18 cellular contexts compared by ENCODE assay signal in the genomic region with DNA sequence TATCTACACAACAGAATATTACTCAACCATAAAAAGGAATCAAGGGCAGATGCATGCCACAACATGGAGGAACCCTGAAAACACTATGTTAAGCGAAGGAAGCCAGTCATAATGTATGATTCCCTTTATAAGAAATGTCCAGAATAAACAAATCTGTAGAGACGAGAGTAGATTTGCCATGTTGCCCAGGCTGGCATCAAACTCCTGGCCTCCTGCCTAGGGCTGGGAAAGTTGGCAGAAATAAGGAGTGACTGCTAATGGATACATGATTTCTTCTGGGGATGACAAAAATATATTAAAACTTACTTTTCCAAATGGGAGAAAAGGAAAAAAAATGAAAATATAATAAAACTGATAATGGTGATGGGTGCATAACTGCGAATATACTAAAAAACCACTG. TPM values are rescaled to one million over a fixed set of nuclear protein-coding genes. Genes with fewer than 3 reads are reported as not detected.
DNase-seq lines count a peak whose midpoint lies in the region; ATAC-seq and TF ChIP-seq lines count a peak whose summit lies in the region.
"Had no signal": no experiment of that assay in that cellular context is flagged by ENCODE, and none has a peak within 500 bp of the region (broad histone marks: within the 10 kb centered on the region; RNA-seq: fewer than 3 reads in every experiment).

No MANE protein-coding gene starts in this region.

- H3K27me3 ChIP-seq in transverse colon = no peaks in the 10 kb centered on the region
- H3K27me3 ChIP-seq in mesenchymal stem cell (ENCODE audit: control insufficient read depth in 1 of 2, insufficient read depth in 1 of 2, low read length in 2 of 2) = no peaks in the 10 kb centered on the region
- H3K27me3 ChIP-seq in PC-9 (ENCODE audit: insufficient read depth, low read depth) = no peaks in the 10 kb centered on the region
- H3K27me3 ChIP-seq: brain microvascular endothelial cell, testis had no signal

- H3K9ac ChIP-seq in mesenchymal stem cell (ENCODE audit: low read length) = no peak overlapping the region

- no peak for TF ChIP-seq EP300 in transverse colon (IDR thresholded peaks at IDR 0.05; ENCODE audit: low read depth)

- no peak overlapping the region for H2AFZ ChIP-seq in mesenchymal stem cell (ENCODE audit: low read depth, low read length)
- H2AFZ ChIP-seq in PC-9 = no peak overlapping the region

- in situ Hi-C loops in transverse colon (cut with MboI; ENCODE audit: low pct_ligation_motif_present in 1 of 4, low pct_unique_long_range_greater_than_20kb in 1 of 4, low sequenced_read_pairs in 3 of 4) = no loop called here

- H3K4me1 Mint-ChIP-seq in activated naive CD4-positive, alpha-beta T cell treated with anti-CD3 and anti-CD28 coated beads for 36 hours (ENCODE audit: low read depth) = peaks cover 54% of the 10 kb centered on the region
- peaks cover 53% of the 10 kb centered on the region for H3K4me1 Mint-ChIP-seq in activated CD4-positive, alpha-beta memory T cell treated with anti-CD3 and anti-CD28 coated beads for 36 hours (ENCODE audit: low read depth)
- H3K4me1 Mint-ChIP-seq in memory B cell = peaks cover 10% of the 10 kb centered on the region

- no peak overlapping the region for H4K91ac ChIP-seq in mesenchymal stem cell (ENCODE audit: low read length)

- H3K4me3 Mint-ChIP-seq in activated naive CD4-positive, alpha-beta T cell treated with anti-CD3 and anti-CD28 coated beads for 36 hours = no peak overlapping the region
- H3K4me3 Mint-ChIP-seq in activated CD4-positive, alpha-beta memory T cell treated with anti-CD3 and anti-CD28 coated beads for 36 hours = peak overlapping the region; percentile 45
- peak overlapping the region; percentile 37 for H3K4me3 Mint-ChIP-seq in memory B cell

- H3K4ac ChIP-seq in mesenchymal stem cell (ENCODE audit: low read depth in 1 of 2, low read length in 2 of 2) = no peak overlapping the region

- 92% methylated on average over 3 of the region's 3 CpGs for WGBS in transverse colon (ENCODE audit: low coverage in 1 of 2), 2 donors
- 90% methylated on average over 2 of the region's 3 CpGs for WGBS in mesenchymal stem cell

- TF ChIP-seq POLR2A in transverse colon (IDR thresholded peaks at IDR 0.05) = no peak

- no peak overlapping the region for H2BK12ac ChIP-seq in mesenchymal stem cell (ENCODE audit: low read length in 2 of 2)

- no peak overlapping the region for H2BK120ac ChIP-seq in mesenchymal stem cell (ENCODE audit: low read depth, low read length)

- peak overlapping the region; percentile 85 for H3K27ac Mint-ChIP-seq in activated naive CD4-positive, alpha-beta T cell treated with anti-CD3 and anti-CD28 coated beads for 36 hours
- peak overlapping the region; percentile 91 for H3K27ac Mint-ChIP-seq in activated CD4-positive, alpha-beta memory T cell treated with anti-CD3 and anti-CD28 coated beads for 36 hours
- H3K27ac Mint-ChIP-seq in memory B cell = no peak overlapping the region

- peaks cover 84% of the 10 kb centered on the region for H3K79me2 ChIP-seq in PC-9 (ENCODE audit: low read depth)

- no TSS peak for BruUV-seq in PC-9 (replicated peaks; lab: Mats Ljungman, UMichigan)

- H2BK5ac ChIP-seq in mesenchymal stem cell (ENCODE audit: low read depth, low read length, poor library complexity, severe bottlenecking) = no peak overlapping the region

- H3K9me2 ChIP-seq in PC-9 (ENCODE audit: insufficient read depth) = no peaks in the 10 kb centered on the region

- H3K4me3 ChIP-seq in transverse colon (no peak overlapping the region), mesenchymal stem cell (ENCODE audit: insufficient read depth in 1 of 2, low read depth in 1 of 2, low read length in 2 of 2) (no peak overlapping the region), PC-9 (no peak overlapping the region)
- H3K4me3 ChIP-seq: prostate gland, testis had no signal

- no peaks in the 10 kb centered on the region for H3K36me3 ChIP-seq in transverse colon
- H3K36me3 ChIP-seq in mesenchymal stem cell (ENCODE audit: control insufficient read depth in 1 of 2, insufficient read depth in 2 of 2, low read depth in 1 of 2, low read length in 2 of 2) = peaks cover 0 to 4% of the 10 kb centered on the region in 2 experiments
- H3K36me3 ChIP-seq in PC-9 (ENCODE audit: low read depth) = no peaks in the 10 kb centered on the region
- H3K36me3 ChIP-seq: prostate gland had no signal

- H4K20me1 ChIP-seq in PC-9 (ENCODE audit: insufficient read depth) = no peaks in the 10 kb centered on the region

- peaks cover 15 to 53% (median 23%) of the 10 kb centered on the region in 4 donors for H3K4me1 ChIP-seq in transverse colon
- peaks cover 2% of the 10 kb centered on the region for H3K4me1 ChIP-seq in mesenchymal stem cell (ENCODE audit: control insufficient read depth, insufficient read depth, low read depth, low read length)
- H3K4me1 ChIP-seq in PC-9 (replicated peaks; ENCODE audit: insufficient read depth) = peaks cover 10% of the 10 kb centered on the region

- TF ChIP-seq CTCF in transverse colon (IDR thresholded peaks at IDR 0.05) (no peak), PC-9 (conservative IDR thresholded peaks at IDR 0.05) (no peak)

- no peak overlapping the region for H3K18ac ChIP-seq in mesenchymal stem cell (ENCODE audit: low read depth in 1 of 2, low read length in 2 of 2)

- no peaks in the 10 kb centered on the region for H3K9me3 ChIP-seq in transverse colon
- no peaks in the 10 kb centered on the region for H3K9me3 ChIP-seq in mesenchymal stem cell (ENCODE audit: control insufficient read depth, low read length)
- no peaks in the 10 kb centered on the region for H3K9me3 ChIP-seq in PC-9 (ENCODE audit: insufficient read depth, low read depth)
- H3K9me3 ChIP-seq: prostate gland, testis had no signal

- no peak overlapping the region for H4K8ac ChIP-seq in mesenchymal stem cell (ENCODE audit: low read length)

- intact Hi-C loops in activated naive CD4-positive, alpha-beta T cell treated with anti-CD3 and anti-CD28 coated beads for 36 hours (cut with micrococcal nuclease) = loop anchor here (5.0 kb wide), 1 partner anchor 486 kb away; a partner anchor contains a TSS
- intact Hi-C loops in activated CD4-positive, alpha-beta memory T cell treated with anti-CD3 and anti-CD28 coated beads for 36 hours (cut with micrococcal nuclease) = loop anchor here (5.0 kb wide), 1 partner anchor 116 kb away; a partner anchor contains a TSS
- intact Hi-C loops in transverse colon (cut with DNase I; ENCODE audit: low total_unique reads) = no loop called here
- intact Hi-C loops in PC-9 (cut with micrococcal nuclease; ENCODE audit: unreplicated experiment) = no loop called here

- no peak for DNase-seq in activated naive CD4-positive, alpha-beta T cell treated with anti-CD3 and anti-CD28 coated beads for 36 hours
- DNase-seq in activated naive CD4-positive, alpha-beta T cell treated with Interleukin-2 at 50 U/mL for 16 hours = no peak
- DNase-seq in activated CD4-positive, alpha-beta memory T cell treated with anti-CD3 and anti-CD28 coated beads for 36 hours = no peak
- DNase-seq in memory B cell (ENCODE audit: low spot score in 2 of 2) = no peak
- no peak for DNase-seq in transverse colon
- DNase-seq in mesenchymal stem cell = no peak
- DNase-seq in NK-92 (lab: John Stamatoyannopoulos, UW; ENCODE audit: unreplicated experiment) = no peak
- DNase-seq in PC-9 = no peak
- DNase-seq: activated effector memory CD4-positive, alpha-beta T cell treated with Interleukin-2 at 50 U/mL for 16 hours; brain microvascular endothelial cell; DMS153; effector CD4-positive, alpha-beta T cell; left cardiac atrium; MM.1S; NCI-H2029; NCI-H69; testis had no signal

- H3K27ac ChIP-seq in transverse colon (peak overlapping the region; percentile 58 to 78 (median 66)), mesenchymal stem cell (ENCODE audit: low read length, poor library complexity, severe bottlenecking) (no peak overlapping the region), PC-9 (no peak overlapping the region)
- H3K27ac ChIP-seq: brain microvascular endothelial cell had no signal

- peaks cover 8% of the 10 kb centered on the region for H3K79me1 ChIP-seq in mesenchymal stem cell (replicated peaks; ENCODE audit: low read length, poor library complexity, severe bottlenecking)

- no peaks in the 10 kb centered on the region for H3K27me3 Mint-ChIP-seq in activated naive CD4-positive, alpha-beta T cell treated with anti-CD3 and anti-CD28 coated beads for 36 hours (ENCODE audit: low read depth)
- H3K27me3 Mint-ChIP-seq in activated CD4-positive, alpha-beta memory T cell treated with anti-CD3 and anti-CD28 coated beads for 36 hours = no peaks in the 10 kb centered on the region
- no peaks in the 10 kb centered on the region for H3K27me3 Mint-ChIP-seq in memory B cell

- no peak overlapping the region for H3K23ac ChIP-seq in mesenchymal stem cell (ENCODE audit: low read length in 2 of 2)

- H3K14ac ChIP-seq in mesenchymal stem cell (ENCODE audit: low read length in 2 of 2) = no peak overlapping the region

- no peak for ATAC-seq in memory B cell (ENCODE audit: low read depth)
- ATAC-seq: left cardiac atrium had no signal

- H3K4me2 ChIP-seq in mesenchymal stem cell (ENCODE audit: low read length, poor library complexity, severe bottlenecking) (no peak overlapping the region), PC-9 (no peak overlapping the region)

- no peak overlapping the region for H2BK15ac ChIP-seq in mesenchymal stem cell (ENCODE audit: low read depth, poor library complexity, severe bottlenecking)

- peaks cover 14% of the 10 kb centered on the region; the same call in 1 of the 2 replicates for H3F3A ChIP-seq in PC-9 (ENCODE audit: insufficient read depth, low read depth)

- POLR2A ChIA-PET in activated CD4-positive, alpha-beta memory T cell treated with anti-CD3 and anti-CD28 coated beads for 36 hours (lab: Charles Lee) = interaction anchor here (1.0 to 1.9 kb wide), 7 partner anchors 7 to 116 kb away, joined by 3 to 8 read pairs (median 5); a partner anchor contains a TSS
- POLR2A ChIA-PET in PC-9 (lab: Charles Lee; ENCODE audit: unreplicated experiment) = no interaction called here

- H2AK5ac ChIP-seq in mesenchymal stem cell (ENCODE audit: low read length, severe bottlenecking) = no peak overlapping the region

- H3K36me3 Mint-ChIP-seq in activated naive CD4-positive, alpha-beta T cell treated with anti-CD3 and anti-CD28 coated beads for 36 hours (ENCODE audit: low read depth) = peaks cover 2% of the 10 kb centered on the region
- H3K36me3 Mint-ChIP-seq in activated CD4-positive, alpha-beta memory T cell treated with anti-CD3 and anti-CD28 coated beads for 36 hours = peaks cover 4% of the 10 kb centered on the region
- no peaks in the 10 kb centered on the region for H3K36me3 Mint-ChIP-seq in memory B cell

- CTCF ChIA-PET in activated naive CD4-positive, alpha-beta T cell treated with anti-CD3 and anti-CD28 coated beads for 36 hours (lab: Charles Lee) = interaction anchor here (0.6 to 4.2 kb wide), 6 partner anchors 8 to 145 kb away, joined by 3 to 17 read pairs (median 5); no protein-coding TSS in a partner anchor
- CTCF ChIA-PET in activated CD4-positive, alpha-beta memory T cell treated with anti-CD3 and anti-CD28 coated beads for 36 hours (lab: Charles Lee) = interaction anchor here (1.1 to 6.4 kb wide), 4 partner anchors 10 to 60 kb away, joined by 3 to 46 read pairs (median 9); no protein-coding TSS in a partner anchor
- CTCF ChIA-PET in PC-9 (lab: Charles Lee) = no interaction called here

- H3K9me3 Mint-ChIP-seq in activated naive CD4-positive, alpha-beta T cell treated with anti-CD3 and anti-CD28 coated beads for 36 hours = no peaks in the 10 kb centered on the region
- H3K9me3 Mint-ChIP-seq in activated CD4-positive, alpha-beta memory T cell treated with anti-CD3 and anti-CD28 coated beads for 36 hours = no peaks in the 10 kb centered on the region
- H3K9me3 Mint-ChIP-seq in memory B cell = no peaks in the 10 kb centered on the region

RNA-seq across cellular contexts. Expression of a gene that starts 10.9 kb away (rescaled TPM):
- total RNA-seq in activated naive CD4-positive, alpha-beta T cell treated with anti-CD3 and anti-CD28 coated beads for 36 hours = 10 to 100 TPM; 50.7 to 51.3 TPM
- 10 to 100 TPM; 69.2 to 71.8 TPM for total RNA-seq in activated CD4-positive, alpha-beta memory T cell treated with anti-CD3 and anti-CD28 coated beads for 36 hours
- total RNA-seq in transverse colon (100 to 1,000 TPM in 1 of 4 donors, 10 to 100 TPM in 3; 49.2 to 111 (median 88.6) TPM), PC-9 (2021) (80.8 and 86.9 TPM in 2 replicates)
- polyA plus RNA-seq in mesenchymal stem cell (2013, experiment 1 of 2) = 49.0 TPM
- 49.6 TPM for polyA plus RNA-seq in mesenchymal stem cell (2013, experiment 2 of 2)

Comparison
In these comparisons a context has a peak if more than half of its experiments do, and no peak if none do; other contexts are left out.
1. H3K27ac ChIP-seq: peak in transverse colon (4 of 4); none in mesenchymal stem cell (single experiment) and PC-9 (single experiment).
2. intact Hi-C loops: an anchor here in activated naive CD4-positive, alpha-beta T cell treated with anti-CD3 and anti-CD28 coated beads for 36 hours (5.0 kb wide) and activated CD4-positive, alpha-beta memory T cell treated with anti-CD3 and anti-CD28 coated beads for 36 hours (5.0 kb wide); none called in transverse colon and PC-9.